ENCODE assay signal across 10 cellular contexts in genomic region chr6:68572525-68572924, GRCh38.
DNase-seq lines count a peak whose midpoint lies in the region; ATAC-seq, FAIRE-seq and TF ChIP-seq lines count a peak whose summit lies in the region.
"Had no signal": no experiment of that assay in that cellular context is flagged by ENCODE, and none has a peak within 500 bp of the region (broad histone marks: within the 10 kb centered on the region; RNA-seq: fewer than 3 reads in every experiment).

No MANE protein-coding gene starts in this region.

- CTCF ChIA-PET in HEK293 (lab: Yijun Ruan, JAX), result interaction anchor here (0.6 to 2.3 kb wide), 9 partner anchors 8 to 394 kb away, joined by 3 to 8 read pairs (median 3); partner anchors contain the start of gene ADGRB3

- TF ChIP-seq POLR2A in heart left ventricle (IDR thresholded peaks at IDR 0.05), result no peak

- H3K4me3 ChIP-seq in left ventricle myocardium inferior, result no peak overlapping the region
- H3K4me3 ChIP-seq in heart right ventricle, result no peak overlapping the region
- H3K4me3 ChIP-seq in HEK293 (ENCODE audit: low read depth, low read length), result no peak overlapping the region
- H3K4me3 ChIP-seq in kidney (ENCODE audit: low read length in 2 of 2), result no peak overlapping the region
- no peak overlapping the region for H3K4me3 ChIP-seq in heart left ventricle
- H3K4me3 ChIP-seq: body of pancreas had no signal

- WGBS in heart right ventricle, 2 donors, result 50 to 57% methylated on average over 2 of the region's 2 CpGs
- 48 to 76% (median 63%) methylated on average over 2 of the region's 2 CpGs for WGBS in heart left ventricle, 4 donors

- POLR2A ChIA-PET in HEK293 (lab: Yijun Ruan, JAX), result no interaction called here

- H3K9ac ChIP-seq in kidney (ENCODE audit: low read length in 2 of 2), result no peak overlapping the region

- no peak for DNase-seq in left ventricle myocardium inferior
- DNase-seq in heart right ventricle, result no peak
- peak; percentile 48 for DNase-seq in M059J (ENCODE audit: low read depth)
- peak; percentile 38 for DNase-seq in SW480 (ENCODE audit: low spot score)
- no peak for DNase-seq in kidney
- DNase-seq in left cardiac atrium, result no peak
- DNase-seq in heart left ventricle, result no peak

- H3K9me3 ChIP-seq in left ventricle myocardium inferior (replicated peaks), result peaks cover 45% of the 10 kb centered on the region
- peaks cover 0 to 30% (median 7%) of the 10 kb centered on the region in 11 donors for H3K9me3 ChIP-seq in heart right ventricle
- H3K9me3 ChIP-seq in HEK293 (ENCODE audit: control insufficient read depth, insufficient read depth, low read depth, low read length), result no peaks in the 10 kb centered on the region
- peaks cover 4 to 6% of the 10 kb centered on the region in 2 donors for H3K9me3 ChIP-seq in kidney (ENCODE audit: control insufficient read depth in 1 of 2, low read length in 2 of 2)
- H3K9me3 ChIP-seq in heart left ventricle, result peaks cover 0 to 29% (median 0%) of the 10 kb centered on the region in 12 donors
- H3K9me3 ChIP-seq: body of pancreas had no signal

- ATAC-seq in heart right ventricle, result no peak
- ATAC-seq in left cardiac atrium, result no peak
- ATAC-seq in heart left ventricle, result no peak
- ATAC-seq: body of pancreas had no signal

- intact Hi-C loops in left ventricle myocardium inferior (cut with micrococcal nuclease) (no loop called here), heart right ventricle (cut with DNase I) (no loop called here), kidney (cut with DNase I) (no loop called here), left cardiac atrium (cut with DNase I) (no loop called here), heart left ventricle (cut with DNase I) (no loop called here)

- no peak for FAIRE-seq in kidney (lab: Jason Lieb, UNC)
- FAIRE-seq: GM18507 had no signal

- H3K27ac ChIP-seq in left ventricle myocardium inferior (replicated peaks) (no peak overlapping the region), heart right ventricle (no peak overlapping the region), HEK293 (ENCODE audit: extremely low read depth, low read depth, low read length) (no peak overlapping the region), kidney (ENCODE audit: low read depth in 2 of 2, low read length in 2 of 2) (no peak overlapping the region), heart left ventricle (no peak overlapping the region)
- H3K27ac ChIP-seq: body of pancreas had no signal

- H3K36me3 ChIP-seq in left ventricle myocardium inferior, result no peaks in the 10 kb centered on the region
- no peaks in the 10 kb centered on the region for H3K36me3 ChIP-seq in heart right ventricle
- no peaks in the 10 kb centered on the region for H3K36me3 ChIP-seq in HEK293 (ENCODE audit: control insufficient read depth in 2 of 2, insufficient read depth in 1 of 2, low read length in 2 of 2)
- no peaks in the 10 kb centered on the region for H3K36me3 ChIP-seq in kidney (ENCODE audit: control insufficient read depth in 1 of 2, insufficient read depth in 2 of 2, low read length in 2 of 2)
- no peaks in the 10 kb centered on the region for H3K36me3 ChIP-seq in heart left ventricle

- H3K27me3 ChIP-seq in left ventricle myocardium inferior (ENCODE audit: low read depth) (no peaks in the 10 kb centered on the region), heart right ventricle (peaks cover 0 to 5% (median 0%) of the 10 kb centered on the region in 7 donors), heart left ventricle (no peaks in the 10 kb centered on the region)
- H3K27me3 ChIP-seq: body of pancreas had no signal

- TF ChIP-seq CTCF in left ventricle myocardium inferior (IDR thresholded peaks at IDR 0.05; ENCODE audit: borderline replicate concordance) (peak; percentile 9), heart right ventricle (IDR thresholded peaks at IDR 0.05) (peak in 4 of 9 donors; percentile 3 to 36 (median 14)), HEK293 (tag by site-specific recombination; IDR thresholded peaks at IDR 0.05) (no peak), kidney (IDR thresholded peaks at IDR 0.05; ENCODE audit: borderline replicate concordance, extremely low read depth, insufficient read depth) (peak; percentile 45), heart left ventricle (IDR thresholded peaks at IDR 0.05) (peak in 4 of 12 donors; percentile 8 to 17 (median 12))

- H3K4me1 ChIP-seq in left ventricle myocardium inferior, result no peaks in the 10 kb centered on the region
- no peaks in the 10 kb centered on the region for H3K4me1 ChIP-seq in heart right ventricle
- no peaks in the 10 kb centered on the region for H3K4me1 ChIP-seq in HEK293 (ENCODE audit: control insufficient read depth, insufficient read depth, low read length)
- H3K4me1 ChIP-seq in kidney (ENCODE audit: control insufficient read depth in 1 of 2, insufficient read depth in 1 of 2, low read depth in 1 of 2, low read length in 2 of 2), result no peaks in the 10 kb centered on the region
- H3K4me1 ChIP-seq in heart left ventricle, result no peaks in the 10 kb centered on the region
- H3K4me1 ChIP-seq: body of pancreas had no signal

TF ChIP-seq in HEK293, 187 proteins besides CTCF, POLR2A, EP300 and RAD21:
- TF ChIP-seq ZNF785 (tag by site-specific recombination; IDR thresholded peaks at IDR 0.05) (no peak), YY1 (tag by site-specific recombination; IDR thresholded peaks at IDR 0.05) (no peak), SETDB1 (IDR thresholded peaks at IDR 0.05; ENCODE audit: insufficient read length, low read length) (peak; percentile 46), KLF9 (tag by site-specific recombination; IDR thresholded peaks at IDR 0.05; ENCODE audit: low read depth) (peak; percentile 39; the same call in 1 of the 2 replicates), ZBTB44 (tag by site-specific recombination; IDR thresholded peaks at IDR 0.05) (no peak), ZNF654 (tag by site-specific recombination; IDR thresholded peaks at IDR 0.05; ENCODE audit: low read depth) (peak; percentile 19)
TF ChIP-seq in HEK293: peak in this region for 3.

Comparison
In these comparisons a context has a peak if more than half of its experiments do, and no peak if none do; other contexts are left out.
1. DNase-seq: peak in M059J (single experiment) and SW480 (single experiment); none in left ventricle myocardium inferior (single experiment), heart right ventricle (0 of 2), kidney (single experiment), left cardiac atrium (single experiment) and heart left ventricle (0 of 5).